23 cellular contexts compared by ENCODE assay signal in the genomic region with DNA sequence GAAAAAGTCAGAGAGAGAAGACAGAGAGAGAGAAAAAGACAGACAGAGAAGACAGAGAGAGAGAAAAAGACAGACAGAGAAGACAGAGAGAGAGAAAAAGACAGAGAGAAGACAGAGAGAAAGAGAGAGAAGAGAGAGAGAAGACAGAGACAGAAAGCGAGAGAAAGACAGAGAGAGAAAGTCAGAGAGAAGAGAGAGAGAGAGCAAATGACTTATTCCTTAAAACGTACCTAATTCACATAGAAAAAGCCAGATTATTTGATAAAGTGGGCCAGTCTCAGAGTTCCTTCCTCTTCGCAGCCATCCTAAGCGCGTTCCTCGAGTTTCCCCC. TPM values are rescaled to one million over a fixed set of nuclear protein-coding genes. Genes with fewer than 3 reads are reported as not detected.
"Had no signal": no experiment of that assay in that cellular context is flagged by ENCODE, and none has a peak within 500 bp of the region (broad histone marks: within the 10 kb centered on the region; RNA-seq: fewer than 3 reads in every experiment).

No MANE protein-coding gene starts in this region.

- H3K27ac Mint-ChIP-seq: activated naive CD4-positive, alpha-beta T cell treated with anti-CD3 and anti-CD28 coated beads, Interleukin-2, amount 50 U/mL, for 24 hours; activated T-cell treated with anti-CD3 and anti-CD28 coated beads, Interleukin-2, amount 50 U/mL, for 72 hours; mesothelial cell of epicardium; stimulated activated effector memory CD8-positive, alpha-beta T cell treated with anti-CD3 and anti-CD28 coated beads, Interleukin-12 subunit alpha, Interleukin-12 subunit beta, amount 100 ng/mL, for 72 hours had no signal

- DNase-seq: activated CD4-positive, alpha-beta T cell treated with anti-CD3 and anti-CD28 coated beads, Interleukin-2, amount 50 U/mL, for 1 hour; activated gamma-delta T cell; activated T-cell treated with anti-CD3 and anti-CD28 coated beads, Interleukin-2, amount 50 U/mL, for 72 hours; amygdala; caudate nucleus; dorsolateral prefrontal cortex; foreskin keratinocyte; kidney; left lung; pancreas; stimulated activated CD4-positive, alpha-beta T cell treated with anti-CD3 and anti-CD28 coated beads, Interleukin-4, amount 100 ng/mL, for 24 hours; T-helper 1 cell; T-helper 9 cell; upper lobe of right lung had no signal

- H3K4me1 ChIP-seq: foreskin keratinocyte, pancreas, upper lobe of right lung had no signal

- H3K36me3 Mint-ChIP-seq: mesothelial cell of epicardium had no signal

- H3K4me2 ChIP-seq: smooth muscle cell had no signal

- H3K27ac ChIP-seq: dorsolateral prefrontal cortex, foreskin keratinocyte, left lung, pancreas, upper lobe of right lung had no signal

- H3K4me3 ChIP-seq: left lung, pancreas, smooth muscle cell, upper lobe of right lung had no signal

- FAIRE-seq: kidney, pancreas had no signal

- ATAC-seq: activated CD4-positive, CD25-positive, alpha-beta regulatory T cell treated with anti-CD3 and anti-CD28 coated beads, Interleukin-2, amount 50 U/mL, for 24 hours; activated T-cell treated with anti-CD3 and anti-CD28 coated beads, Interleukin-2, amount 50 U/mL, for 72 hours; foreskin keratinocyte; left lung; pancreas; sciatic nerve; stimulated activated effector memory CD8-positive, alpha-beta T cell treated with anti-CD3 and anti-CD28 coated beads, Interleukin-12 subunit alpha, Interleukin-12 subunit beta, amount 100 ng/mL, for 72 hours; upper lobe of right lung had no signal

- H3K9me3 Mint-ChIP-seq: mesothelial cell of epicardium had no signal

- H3K4me3 Mint-ChIP-seq: activated naive CD4-positive, alpha-beta T cell treated with anti-CD3 and anti-CD28 coated beads, Interleukin-2, amount 50 U/mL, for 24 hours; mesothelial cell of epicardium; stimulated activated effector memory CD8-positive, alpha-beta T cell treated with anti-CD3 and anti-CD28 coated beads, Interleukin-12 subunit alpha, Interleukin-12 subunit beta, amount 100 ng/mL, for 72 hours had no signal

- H3K36me3 ChIP-seq: left lung, pancreas, upper lobe of right lung had no signal

- H3K9me3 ChIP-seq: left lung, pancreas, upper lobe of right lung had no signal

RNA-seq across cellular contexts. Expression of gene SHOX, which starts 7.4 kb away (rescaled TPM):
- total RNA-seq: activated T-cell treated with anti-CD3 and anti-CD28 coated beads, Interleukin-2, amount 50 U/mL, for 72 hours; epithelial cell of proximal tubule; fibroblast of lung; foreskin keratinocyte; kidney; left lung; lung microvascular endothelial cell; mesothelial cell of epicardium; pancreas; smooth muscle cell; upper lobe of right lung had no signal
- polyA plus RNA-seq: fibroblast of lung, foreskin keratinocyte, pancreas, smooth muscle cell had no signal
